In genomic region chr17:21377821-21378396, GRCh38 we compare ENCODE assay signal across 10 cellular contexts. TPM values are rescaled to one million over a fixed set of nuclear protein-coding genes. Genes with fewer than 3 reads are reported as not detected.
DNase-seq lines count a peak whose midpoint lies in the region; ATAC-seq and TF ChIP-seq lines count a peak whose summit lies in the region.
"Had no signal": no experiment of that assay in that cellular context is flagged by ENCODE, and none has a peak within 500 bp of the region (broad histone marks: within the 10 kb centered on the region; RNA-seq: fewer than 3 reads in every experiment).

No MANE protein-coding gene starts in this region.

- H3K9me3 ChIP-seq in IMR-90 (ENCODE audit: control insufficient read depth, insufficient read depth, low read length): no peaks in the 10 kb centered on the region
- H3K9me3 ChIP-seq in mesodermal cell (ENCODE audit: control insufficient read depth, low read length): no peaks in the 10 kb centered on the region
- H3K9me3 ChIP-seq in stomach: no peaks in the 10 kb centered on the region

- no peak overlapping the region for H3K23ac ChIP-seq in IMR-90 (ENCODE audit: low read depth, low read length)

- no peaks in the 10 kb centered on the region for H3K79me1 ChIP-seq in IMR-90 (ENCODE audit: low read depth in 1 of 2, low read length in 2 of 2)

- no peaks in the 10 kb centered on the region for H3K9me3 Mint-ChIP-seq in central memory CD8-positive, alpha-beta T cell

- DNase-seq in IMR-90 (no peak), stomach (no peak), COR-L47 (lab: John Stamatoyannopoulos, UW) (no peak), SKM-1 (lab: John Stamatoyannopoulos, UW; ENCODE audit: unreplicated experiment) (no peak)
- no peak for DNase-seq in central memory CD8-positive, alpha-beta T cell (ENCODE audit: low spot score in 2 of 2)
- DNase-seq: central memory CD4-positive, alpha-beta T cell; NCI-H2107 had no signal

- in situ Hi-C loops in IMR-90 (cut with MboI; ENCODE audit: low sequenced_read_pairs): no loop called here

- peaks cover 2% of the 10 kb centered on the region for H3K36me3 Mint-ChIP-seq in central memory CD8-positive, alpha-beta T cell (ENCODE audit: insufficient read depth)

- peaks cover 8% of the 10 kb centered on the region for H3K4me1 Mint-ChIP-seq in central memory CD8-positive, alpha-beta T cell

- H3K27ac Mint-ChIP-seq in central memory CD8-positive, alpha-beta T cell (ENCODE audit: low read depth): no peak overlapping the region

- POLR2A ChIA-PET in IMR-90 (lab: Charles Lee; ENCODE audit: unreplicated experiment): no interaction called here

- no peak overlapping the region for H2AK9ac ChIP-seq in IMR-90 (replicated peaks; ENCODE audit: low read depth, low read length, poor library complexity)

- H2AK5ac ChIP-seq in IMR-90 (ENCODE audit: low read depth, low read length): no peak overlapping the region

- CTCF ChIA-PET in IMR-90 (lab: Yijun Ruan, JAX): no interaction called here

- TF ChIP-seq RAD21 in IMR-90 (IDR thresholded peaks at IDR 0.05; ENCODE audit: low read length): no peak

- H4K5ac ChIP-seq in IMR-90 (ENCODE audit: low read depth, low read length): no peak overlapping the region

- no peak overlapping the region for H2BK15ac ChIP-seq in IMR-90 (ENCODE audit: low read depth, low read length)

- intact Hi-C loops in IMR-90 (cut with micrococcal nuclease): no loop called here
- intact Hi-C loops in stomach (cut with DNase I; ENCODE audit: low total_unique reads): no loop called here

- peak overlapping the region; percentile 51 for H2AFZ ChIP-seq in IMR-90 (replicated peaks; ENCODE audit: low read length, poor library complexity)

- WGBS in IMR-90 (ENCODE audit: extremely low coverage in 2 of 2, insufficient read length in 1 of 2), 2 experiments: 10% methylated on average over 13 of the region's 39 CpGs; no CpG with 5 or more reads in 1 of the 2 experiments
- WGBS in mesodermal cell (ENCODE audit: insufficient coverage in 2 of 2), 2 experiments: 1 to 2% methylated on average over 31 to 33 of the region's 39 CpGs
- WGBS in stomach, 5 donors: 17 to 45% (median 32%) methylated on average over 32 to 39 of the region's 39 CpGs

- H2BK120ac ChIP-seq in IMR-90 (ENCODE audit: low read depth, low read length): no peak overlapping the region

- TF ChIP-seq CTCF in IMR-90 (conservative IDR thresholded peaks at IDR 0.05; ENCODE audit: low read depth, low read length): no peak
- TF ChIP-seq CTCF in stomach (IDR thresholded peaks at IDR 0.05): no peak

- H3K27me3 Mint-ChIP-seq in central memory CD8-positive, alpha-beta T cell: peaks cover 33% of the 10 kb centered on the region

- TF ChIP-seq EP300 in stomach (IDR thresholded peaks at IDR 0.05): no peak

- no peaks in the 10 kb centered on the region for H3K9me1 ChIP-seq in IMR-90 (ENCODE audit: insufficient read depth, low read length)

- no peak overlapping the region for H2BK5ac ChIP-seq in IMR-90 (ENCODE audit: low read depth, low read length, poor library complexity, severe bottlenecking)

- no peaks in the 10 kb centered on the region for H4K20me1 ChIP-seq in IMR-90 (ENCODE audit: insufficient read depth, low read length)

- no peak overlapping the region for H3K18ac ChIP-seq in IMR-90 (ENCODE audit: low read depth, low read length)

- ATAC-seq in IMR-90 (ENCODE audit: low read depth) (no peak), HG03378 (IDR thresholded peaks at IDR 0.05; ENCODE audit: unreplicated experiment) (no peak)
- ATAC-seq in central memory CD8-positive, alpha-beta T cell (replicated peaks; ENCODE audit: extremely low read depth, poor library complexity, severe bottlenecking): peak; percentile 6

- peak overlapping the region; percentile 7 for H3K4me3 Mint-ChIP-seq in central memory CD8-positive, alpha-beta T cell

- H3K27ac ChIP-seq in IMR-90 (ENCODE audit: insufficient read depth, low read length) (no peak overlapping the region), mesodermal cell (ENCODE audit: low read depth, low read length, severe bottlenecking) (no peak overlapping the region), stomach (peak overlapping the region in 2 of 5 donors; percentile 80 to 84)

- H2BK20ac ChIP-seq in IMR-90 (ENCODE audit: low read depth, low read length): no peak overlapping the region

- H3K27me3 ChIP-seq in IMR-90 (ENCODE audit: control insufficient read depth, insufficient read depth, low read length) (peaks cover 68% of the 10 kb centered on the region), stomach (peaks cover 0 to 60% (median 23%) of the 10 kb centered on the region in 3 donors)

- H4K91ac ChIP-seq in IMR-90 (ENCODE audit: insufficient read depth, low read depth, low read length): no peak overlapping the region

- H3K4me2 ChIP-seq in IMR-90 (ENCODE audit: low read depth, low read length): peak overlapping the region; percentile 9; the same call in 1 of the 2 replicates

- H3K9ac ChIP-seq in IMR-90 (ENCODE audit: low read depth, low read length): no peak overlapping the region

- H3K36me3 ChIP-seq in IMR-90 (ENCODE audit: control insufficient read depth, insufficient read depth, low read length): no peaks in the 10 kb centered on the region
- H3K36me3 ChIP-seq in mesodermal cell (ENCODE audit: control insufficient read depth, insufficient read depth, low read length): no peaks in the 10 kb centered on the region
- H3K36me3 ChIP-seq in stomach: no peaks in the 10 kb centered on the region

- H3K56ac ChIP-seq in IMR-90 (ENCODE audit: extremely low read depth, insufficient read depth, low read length): no peak overlapping the region

- no peak overlapping the region for H4K8ac ChIP-seq in IMR-90 (ENCODE audit: low read depth in 2 of 2, low read length in 2 of 2)

- dilution Hi-C loops in IMR-90 (cut with HindIII; ENCODE audit: low sequenced_read_pairs, unreplicated experiment): no loop called here

- no TSS peak for BruUV-seq in IMR-90 (replicated peaks; lab: Mats Ljungman, UMichigan)

- H3K4me3 ChIP-seq in IMR-90 (ENCODE audit: insufficient read depth, low read depth, low read length) (no peak overlapping the region), mesodermal cell (ENCODE audit: extremely low read depth, insufficient read depth, low read length, poor library complexity, severe bottlenecking) (peak overlapping the region; percentile 44), stomach (peak overlapping the region; percentile 54 to 73 (median 58))

- H3K4me1 ChIP-seq in IMR-90 (ENCODE audit: control insufficient read depth, insufficient read depth, low read length) (peaks cover 4% of the 10 kb centered on the region; the same call in 1 of the 2 replicates), mesodermal cell (ENCODE audit: control insufficient read depth, insufficient read depth, low read length, poor library complexity, severe bottlenecking) (peaks cover 6% of the 10 kb centered on the region), stomach (peaks cover 29 to 63% (median 53%) of the 10 kb centered on the region in 4 donors)

- no peak overlapping the region for H3K14ac ChIP-seq in IMR-90 (replicated peaks; ENCODE audit: low read depth, low read length)

- TF ChIP-seq POLR2A in IMR-90 (IDR thresholded peaks at IDR 0.05; ENCODE audit: low read depth, low read length): no peak
- no peak for TF ChIP-seq POLR2A in stomach (IDR thresholded peaks at IDR 0.05)

- no peak overlapping the region for H3K4ac ChIP-seq in IMR-90 (ENCODE audit: low read depth, low read length)

TF ChIP-seq in IMR-90, 13 proteins besides CTCF, POLR2A, EP300 and RAD21:
- TF ChIP-seq CHD1 (IDR thresholded peaks at IDR 0.05; ENCODE audit: low read depth, low read length): no peak
- TF ChIP-seq CEBPB (IDR thresholded peaks at IDR 0.05; ENCODE audit: low read depth, low read length): no peak
- TF ChIP-seq ELK1 (IDR thresholded peaks at IDR 0.05; ENCODE audit: borderline replicate concordance, low read depth, low read length): no peak
- TF ChIP-seq NFE2L2 (IDR thresholded peaks at IDR 0.05; ENCODE audit: low read depth, low read length): no peak
- no peak for TF ChIP-seq RCOR1 (IDR thresholded peaks at IDR 0.05; ENCODE audit: insufficient replicate concordance, low read length)
- TF ChIP-seq MAZ (IDR thresholded peaks at IDR 0.05; ENCODE audit: borderline replicate concordance, low read depth, low read length): no peak
- no peak for TF ChIP-seq RFX5 (IDR thresholded peaks at IDR 0.05; ENCODE audit: low read depth, low read length)
- TF ChIP-seq MXI1 (IDR thresholded peaks at IDR 0.05; ENCODE audit: borderline replicate concordance, low read depth, low read length): no peak
- no peak for TF ChIP-seq SMC3 (IDR thresholded peaks at IDR 0.05; ENCODE audit: low read depth, low read length)
- no peak for TF ChIP-seq MAFK (IDR thresholded peaks at IDR 0.05; ENCODE audit: low read depth, low read length)
- TF ChIP-seq FOS (IDR thresholded peaks at IDR 0.05; ENCODE audit: low read depth, low read length): no peak
- TF ChIP-seq, protein P1, sequence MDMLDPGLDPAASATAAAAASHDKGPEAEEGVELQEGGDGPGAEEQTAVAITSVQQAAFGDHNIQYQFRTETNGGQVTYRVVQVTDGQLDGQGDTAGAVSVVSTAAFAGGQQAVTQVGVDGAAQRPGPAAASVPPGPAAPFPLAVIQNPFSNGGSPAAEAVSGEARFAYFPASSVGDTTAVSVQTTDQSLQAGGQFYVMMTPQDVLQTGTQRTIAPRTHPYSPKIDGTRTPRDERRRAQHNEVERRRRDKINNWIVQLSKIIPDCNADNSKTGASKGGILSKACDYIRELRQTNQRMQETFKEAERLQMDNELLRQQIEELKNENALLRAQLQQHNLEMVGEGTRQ (IDR thresholded peaks at IDR 0.05; ENCODE audit: low read depth, low read length): no peak
- TF ChIP-seq BHLHE40 (IDR thresholded peaks at IDR 0.05; ENCODE audit: low read depth, low read length): no peak

RNA-seq across cellular contexts. Expression of gene KCNJ12, which starts 1.8 kb away (rescaled TPM):
- total RNA-seq in IMR-90 (2012; rRNA removed) (under 0.01 and 0.28 TPM in 2 replicates), stomach (10 to 100 TPM in 1 of 5 donors, 1 to 10 TPM in 3, under 1 TPM in 1; under 0.01 to 10.5 (median 2.3) TPM)
- polyA plus RNA-seq in IMR-90 (2012; rRNA removed) (0.10 and 0.13 TPM in 2 replicates), stomach (under 1 TPM in 2 of 3 donors, not detected in 1; 0.23 to 0.68 TPM)
- polyA plus RNA-seq in IMR-90 (2012; cell fraction: cytosol; rRNA removed): 0.14 and 0.32 TPM in 2 replicates
- 0.13 and 0.17 TPM in 2 replicates for polyA plus RNA-seq in IMR-90 (2012; cell fraction: nucleus; rRNA removed; ENCODE audit: low replicate concordance)
- 0.96 TPM for polyA plus RNA-seq in mesodermal cell (2013, experiment 1 of 2)
- 0.81 TPM for polyA plus RNA-seq in mesodermal cell (2013, experiment 2 of 2)
- total RNA-seq: RPMI7951 had no signal
